ENCODE assay signal across 29 cellular contexts in the genomic region with DNA sequence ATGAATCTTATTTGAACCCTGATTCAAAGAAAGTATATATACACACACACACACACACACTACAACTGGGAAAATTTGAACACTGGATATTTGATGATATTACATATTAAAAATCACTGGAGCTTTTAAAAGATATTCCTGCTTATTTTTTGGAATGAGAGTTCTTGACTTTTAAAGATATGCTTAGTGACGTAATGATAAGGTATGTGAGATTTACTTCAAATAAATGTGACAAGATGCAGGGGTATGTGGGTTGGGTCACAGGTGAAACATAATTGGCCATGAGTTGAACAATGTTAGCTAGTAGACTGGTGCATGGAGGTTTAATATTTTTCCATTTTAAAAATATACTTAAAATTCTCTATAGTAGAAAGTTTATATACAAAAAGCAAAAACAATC.
A peak's percentile ranks its signal among the peaks of the same experiment; 100 is the strongest.
DNase-seq lines count a peak whose midpoint lies in the region; ATAC-seq, FAIRE-seq and TF ChIP-seq lines count a peak whose summit lies in the region.
"Had no signal": no experiment of that assay in that cellular context is flagged by ENCODE, and none has a peak within 500 bp of the region (broad histone marks: within the 10 kb centered on the region; RNA-seq: fewer than 3 reads in every experiment).

No MANE protein-coding gene starts in this region.

- no peak overlapping the region for H3K4me2 ChIP-seq in HepG2 (ENCODE audit: low read depth, low read length)
- H3K4me2 ChIP-seq: A549; BLaER1; BLaER1 treated with 17β-estradiol and CSF1 and Interleukin-3, amounts not matched to agents 10 nM and 100 nM had no signal

- no TSS peak for BruUV-seq in HepG2 (replicated peaks; lab: Mats Ljungman, UMichigan)

- H3K27ac ChIP-seq in HepG2 (ENCODE audit: extremely low read length, insufficient read depth, low read length), result no peak overlapping the region
- H3K27ac ChIP-seq in right lobe of liver, result no peak overlapping the region
- H3K27ac ChIP-seq: 22Rv1; A549; BLaER1; BLaER1 treated with 17β-estradiol and CSF1 and Interleukin-3, amounts not matched to agents 10 nM and 100 nM; C4-2B had no signal

- no peak for ATAC-seq in HepG2
- ATAC-seq in right lobe of liver, result no peak
- ATAC-seq: A549; CD8-positive, alpha-beta T cell had no signal

- no peak overlapping the region for H3K9ac ChIP-seq in HepG2 (ENCODE audit: insufficient read depth, low read depth, low read length)
- H3K9ac ChIP-seq: BLaER1; BLaER1 treated with 17β-estradiol and CSF1 and Interleukin-3, amounts not matched to agents 10 nM and 100 nM had no signal

- intact Hi-C loops in HepG2 (cut with micrococcal nuclease; ENCODE audit: unreplicated experiment), result no loop called here
- intact Hi-C loops in right lobe of liver (cut with DNase I), result no loop called here

- TF ChIP-seq POLR2A in HepG2 (IDR thresholded peaks at IDR 0.05; ENCODE audit: insufficient read depth in 1 of 2, low read depth in 2 of 2, low read length in 2 of 2) (no peak), right lobe of liver (IDR thresholded peaks at IDR 0.05) (no peak)

- CTCF ChIA-PET in HepG2 (lab: Yijun Ruan, JAX; ENCODE audit: low intra/inter-chr PET ratio, low total read pairs), result no interaction called here

- no peaks in the 10 kb centered on the region for H4K20me1 ChIP-seq in HepG2 (ENCODE audit: insufficient read depth, low read length)
- H4K20me1 ChIP-seq: BLaER1; BLaER1 treated with 17β-estradiol and CSF1 and Interleukin-3, amounts not matched to agents 10 nM and 100 nM had no signal

- 66% methylated on average over 1 of the region's 1 CpG for WGBS in HepG2 (ENCODE audit: low lambda C conversion rate)
- 88% methylated on average over 1 of the region's 1 CpG for WGBS in right lobe of liver (ENCODE audit: insufficient coverage, low coverage, low lambda C conversion rate, missing lambda C conversion rate)

- H3K36me3 ChIP-seq in HepG2 (replicated peaks in 1 of 2; ENCODE audit: control insufficient read depth in 1 of 2, insufficient read depth in 2 of 2, low read length in 2 of 2), result no peaks in the 10 kb centered on the region
- H3K36me3 ChIP-seq in right lobe of liver, result no peaks in the 10 kb centered on the region
- H3K36me3 ChIP-seq: BE2C; BLaER1; BLaER1 treated with 17β-estradiol and CSF1 and Interleukin-3, amounts not matched to agents 10 nM and 100 nM had no signal

- no peak overlapping the region for H3K4me3 ChIP-seq in HepG2 (replicated peaks in 1 of 3; ENCODE audit: insufficient read depth in 1 of 3, low read depth in 2 of 3, low read length in 3 of 3)
- no peak overlapping the region for H3K4me3 ChIP-seq in right lobe of liver
- H3K4me3 ChIP-seq: A549; BLaER1; BLaER1 treated with 17β-estradiol and CSF1 and Interleukin-3, amounts not matched to agents 10 nM and 100 nM had no signal

- TF ChIP-seq RAD21 in HepG2 (CRISPR knock-in tag; IDR thresholded peaks at IDR 0.05), result no peak

- H3K79me2 ChIP-seq in HepG2 (ENCODE audit: insufficient read depth, low read length), result no peaks in the 10 kb centered on the region

- H3K9me3 ChIP-seq in HepG2 (ENCODE audit: low read length) (peaks cover 90% of the 10 kb centered on the region), right lobe of liver (no peaks in the 10 kb centered on the region)
- H3K9me3 ChIP-seq: A549; BE2C; BLaER1; BLaER1 treated with 17β-estradiol and CSF1 and Interleukin-3, amounts not matched to agents 10 nM and 100 nM had no signal

- in situ Hi-C loops in HepG2 (cut with HindIII; ENCODE audit: extremely low pct_ligation_motif_present, low pct_unique_long_range_greater_than_20kb), result no loop called here

- H3K27me3 ChIP-seq in HepG2 (ENCODE audit: control insufficient read depth in 1 of 2, insufficient read depth in 2 of 2, low read length in 2 of 2) (no peaks in the 10 kb centered on the region), right lobe of liver (no peaks in the 10 kb centered on the region)
- H3K27me3 ChIP-seq: BE2C; BLaER1; BLaER1 treated with 17β-estradiol and CSF1 and Interleukin-3, amounts not matched to agents 10 nM and 100 nM had no signal

- no peak for TF ChIP-seq EP300 in HepG2 (IDR thresholded peaks at IDR 0.05; ENCODE audit: low read depth in 2 of 2, low read length in 2 of 2)
- no peak for TF ChIP-seq EP300 in HepG2 (CRISPR knock-in tag; IDR thresholded peaks at IDR 0.05; ENCODE audit: borderline replicate concordance)

- H3K4me1 ChIP-seq in HepG2 (ENCODE audit: insufficient read depth, low read length), result no peaks in the 10 kb centered on the region
- no peaks in the 10 kb centered on the region for H3K4me1 ChIP-seq in right lobe of liver
- H3K4me1 ChIP-seq: A549; BE2C; BLaER1; BLaER1 treated with 17β-estradiol and CSF1 and Interleukin-3, amounts not matched to agents 10 nM and 100 nM; Caco-2 had no signal

- POLR2A ChIA-PET in HepG2 (lab: Yijun Ruan, JAX), result no interaction called here

- no peak for DNase-seq in HepG2 (ENCODE audit: low spot score)
- no peak for DNase-seq in right lobe of liver
- DNase-seq: 8988T; ACHN; AML-193; BE2C; C1 segment of cervical spinal cord; Caco-2; Calu3; CD4-positive, alpha-beta memory T cell; CD4-positive, alpha-beta T cell; CD4-positive, CD25-positive, alpha-beta regulatory T cell; CD8-positive, alpha-beta memory T cell; CD8-positive, alpha-beta T cell; COR-L47; DMS 273 treated with DMSO at 0.1 percent for 48 hours; DMS153; DMS53; DMS79; DMS79 treated with DMSO at 0.1 percent for 48 hours; DND-41; EL had no signal

- H2AFZ ChIP-seq in HepG2 (ENCODE audit: low read length), result no peak overlapping the region

- FAIRE-seq in HepG2 (lab: Jason Lieb, UNC), result no peak
- FAIRE-seq: A204.1, A549, D721Med had no signal

- TF ChIP-seq CTCF in HepG2 (CRISPR knock-in tag; IDR thresholded peaks at IDR 0.05) (no peak), right lobe of liver (IDR thresholded peaks at IDR 0.05) (no peak)

TF ChIP-seq in HepG2, 621 proteins besides CTCF, POLR2A, EP300 and RAD21:
- TF ChIP-seq CREB1 (IDR thresholded peaks at IDR 0.05), result peak; percentile 73
- TF ChIP-seq CREB1 (CRISPR knock-in tag; IDR thresholded peaks at IDR 0.05), result no peak
- peak; percentile 50 for TF ChIP-seq ATF7 (IDR thresholded peaks at IDR 0.05)
- no peak for TF ChIP-seq ATF7 (CRISPR knock-in tag; IDR thresholded peaks at IDR 0.05)
- no peak for TF ChIP-seq POLR2AphosphoS5 (IDR thresholded peaks at IDR 0.05; ENCODE audit: low read depth, low read length)
- TF ChIP-seq, protein P1, sequence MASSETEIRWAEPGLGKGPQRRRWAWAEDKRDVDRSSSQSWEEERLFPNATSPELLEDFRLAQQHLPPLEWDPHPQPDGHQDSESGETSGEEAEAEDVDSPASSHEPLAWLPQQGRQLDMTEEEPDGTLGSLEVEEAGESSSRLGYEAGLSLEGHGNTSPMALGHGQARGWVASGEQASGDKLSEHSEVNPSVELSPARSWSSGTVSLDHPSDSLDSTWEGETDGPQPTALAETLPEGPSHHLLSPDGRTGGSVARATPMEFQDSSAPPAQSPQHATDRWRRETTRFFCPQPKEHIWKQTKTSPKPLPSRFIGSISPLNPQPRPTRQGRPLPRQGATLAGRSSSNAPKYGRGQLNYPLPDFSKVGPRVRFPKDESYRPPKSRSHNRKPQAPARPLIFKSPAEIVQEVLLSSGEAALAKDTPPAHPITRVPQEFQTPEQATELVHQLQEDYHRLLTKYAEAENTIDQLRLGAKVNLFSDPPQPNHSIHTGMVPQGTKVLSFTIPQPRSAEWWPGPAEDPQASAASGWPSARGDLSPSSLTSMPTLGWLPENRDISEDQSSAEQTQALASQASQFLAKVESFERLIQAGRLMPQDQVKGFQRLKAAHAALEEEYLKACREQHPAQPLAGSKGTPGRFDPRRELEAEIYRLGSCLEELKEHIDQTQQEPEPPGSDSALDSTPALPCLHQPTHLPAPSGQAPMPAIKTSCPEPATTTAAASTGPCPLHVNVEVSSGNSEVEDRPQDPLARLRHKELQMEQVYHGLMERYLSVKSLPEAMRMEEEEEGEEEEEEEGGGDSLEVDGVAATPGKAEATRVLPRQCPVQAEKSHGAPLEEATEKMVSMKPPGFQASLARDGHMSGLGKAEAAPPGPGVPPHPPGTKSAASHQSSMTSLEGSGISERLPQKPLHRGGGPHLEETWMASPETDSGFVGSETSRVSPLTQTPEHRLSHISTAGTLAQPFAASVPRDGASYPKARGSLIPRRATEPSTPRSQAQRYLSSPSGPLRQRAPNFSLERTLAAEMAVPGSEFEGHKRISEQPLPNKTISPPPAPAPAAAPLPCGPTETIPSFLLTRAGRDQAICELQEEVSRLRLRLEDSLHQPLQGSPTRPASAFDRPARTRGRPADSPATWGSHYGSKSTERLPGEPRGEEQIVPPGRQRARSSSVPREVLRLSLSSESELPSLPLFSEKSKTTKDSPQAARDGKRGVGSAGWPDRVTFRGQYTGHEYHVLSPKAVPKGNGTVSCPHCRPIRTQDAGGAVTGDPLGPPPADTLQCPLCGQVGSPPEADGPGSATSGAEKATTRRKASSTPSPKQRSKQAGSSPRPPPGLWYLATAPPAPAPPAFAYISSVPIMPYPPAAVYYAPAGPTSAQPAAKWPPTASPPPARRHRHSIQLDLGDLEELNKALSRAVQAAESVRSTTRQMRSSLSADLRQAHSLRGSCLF (CRISPR knock-in tag; IDR thresholded peaks at IDR 0.05; ENCODE audit: borderline replicate concordance), result no peak
- no peak for TF ChIP-seq ZNF776 (CRISPR knock-in tag; IDR thresholded peaks at IDR 0.05)
